Comparison of ENCODE assay signal across 39 cellular contexts in genomic region chr5:113421643-113422132, GRCh38. TPM values are rescaled to one million over a fixed set of nuclear protein-coding genes. Genes with fewer than 3 reads are reported as not detected.
"Had no signal": no experiment of that assay in that cellular context is flagged by ENCODE, and none has a peak within 500 bp of the region (broad histone marks: within the 10 kb centered on the region; RNA-seq: fewer than 3 reads in every experiment).

No MANE protein-coding gene starts in this region.

- ATAC-seq: activated CD4-positive, CD25-positive, alpha-beta regulatory T cell treated with anti-CD3 and anti-CD28 coated beads, Interleukin-2, amount 50 U/mL, for 24 hours; activated CD8-positive, alpha-beta T cell treated with anti-CD3 and anti-CD28 coated beads for 36 hours; activated naive CD8-positive, alpha-beta T cell treated with anti-CD3 and anti-CD28 coated beads, Interleukin-2, amount 50 U/mL, for 24 hours; activated T-cell treated with anti-CD3 and anti-CD28 coated beads, Interleukin-2, amount 50 U/mL, for 4 hours; activated T-cell treated with anti-CD3 and anti-CD28 coated beads, Interleukin-2, amount 50 U/mL, for 72 hours; activated T-helper 17 cell treated with anti-CD3 and anti-CD28 coated beads, Interleukin-2, amount 50 U/mL, for 72 hours; body of pancreas; WTC11 had no signal

- H3K9me3 ChIP-seq: body of pancreas, breast epithelium had no signal

- H3K27ac Mint-ChIP-seq: activated CD4-positive, alpha-beta memory T cell treated with anti-CD3 and anti-CD28 coated beads for 36 hours; activated CD4-positive, alpha-beta T cell treated with anti-CD3 and anti-CD28 coated beads, Interleukin-2, amount 10 ng/mL, durations not matched to agents 24 days and 14 days; activated CD8-positive, alpha-beta T cell treated with anti-CD3 and anti-CD28 coated beads for 36 hours; activated naive CD4-positive, alpha-beta T cell treated with anti-CD3 and anti-CD28 coated beads for 36 hours; activated naive CD4-positive, alpha-beta T cell treated with anti-CD3 and anti-CD28 coated beads, Interleukin-2, amount 50 U/mL, for 24 hours; activated naive CD8-positive, alpha-beta T cell; activated naive CD8-positive, alpha-beta T cell treated with anti-CD3 and anti-CD28 coated beads, Interleukin-2, amount 10 ng/mL, durations not matched to agents 7 days and 5 days; activated naive CD8-positive, alpha-beta T cell treated with anti-CD3 and anti-CD28 coated beads, Interleukin-2, amount 50 U/mL, for 24 hours; activated T-cell treated with anti-CD3 and anti-CD28 coated beads, Interleukin-2, amount 50 U/mL, for 72 hours; activated T-helper 1 cell treated with anti-CD3 and anti-CD28 coated beads, Interleukin-12 subunit alpha, Interleukin-12 subunit beta, Interleukin-2, Interleukin-4 antibody, amounts not matched to agents 30 ng/mL and 10 ng/mL and 1 ng/mL, durations not matched to agents 14 hours and 24 hours and 36 hours; activated T-helper 17 cell treated with anti-CD3 and anti-CD28 coated beads, Interleukin-2, amount 50 U/mL, for 72 hours; T-helper 1 cell treated with Interleukin-12 subunit alpha and Interleukin-12 subunit beta and Interleukin-4 antibody, amounts not matched to agents 30 μg/mL and 1 μg/mL, for 36 hours; T-helper 2 cell treated with Interferon-gamma antibody and Interleukin-4, amounts not matched to agents 5 μg/mL and 100 μg/mL, for 36 hours; WTC11 had no signal

- H3K27me3 ChIP-seq: body of pancreas, brain microvascular endothelial cell, breast epithelium had no signal

- H3K36me3 Mint-ChIP-seq: activated CD4-positive, alpha-beta memory T cell treated with anti-CD3 and anti-CD28 coated beads for 36 hours; activated naive CD4-positive, alpha-beta T cell treated with anti-CD3 and anti-CD28 coated beads, Interleukin-2, amount 50 U/mL, for 24 hours; activated naive CD8-positive, alpha-beta T cell; activated naive CD8-positive, alpha-beta T cell treated with anti-CD3 and anti-CD28 coated beads, Interleukin-2, amount 10 ng/mL, durations not matched to agents 7 days and 5 days; WTC11 had no signal

- H3K4me3 Mint-ChIP-seq: activated CD4-positive, alpha-beta memory T cell treated with anti-CD3 and anti-CD28 coated beads for 36 hours; activated CD4-positive, alpha-beta T cell treated with anti-CD3 and anti-CD28 coated beads, Interleukin-2, amount 10 ng/mL, durations not matched to agents 24 days and 14 days; activated CD8-positive, alpha-beta T cell treated with anti-CD3 and anti-CD28 coated beads for 36 hours; activated naive CD4-positive, alpha-beta T cell treated with anti-CD3 and anti-CD28 coated beads for 36 hours; activated naive CD4-positive, alpha-beta T cell treated with anti-CD3 and anti-CD28 coated beads, Interleukin-2, amount 50 U/mL, for 24 hours; activated naive CD8-positive, alpha-beta T cell; activated naive CD8-positive, alpha-beta T cell treated with anti-CD3 and anti-CD28 coated beads, Interleukin-2, amount 10 ng/mL, durations not matched to agents 7 days and 5 days; activated naive CD8-positive, alpha-beta T cell treated with anti-CD3 and anti-CD28 coated beads, Interleukin-2, amount 50 U/mL, for 24 hours; activated T-cell treated with anti-CD3 and anti-CD28 coated beads, Interleukin-2, amount 50 U/mL, for 4 hours; activated T-cell treated with anti-CD3 and anti-CD28 coated beads, Interleukin-2, amount 50 U/mL, for 72 hours; activated T-helper 1 cell treated with anti-CD3 and anti-CD28 coated beads, Interleukin-12 subunit alpha, Interleukin-12 subunit beta, Interleukin-2, Interleukin-4 antibody, amounts not matched to agents 30 ng/mL and 10 ng/mL and 1 ng/mL, durations not matched to agents 14 hours and 24 hours and 36 hours; activated T-helper 17 cell treated with anti-CD3 and anti-CD28 coated beads, Interleukin-2, amount 50 U/mL, for 72 hours; T-helper 1 cell treated with Interleukin-12 subunit alpha and Interleukin-12 subunit beta and Interleukin-4 antibody, amounts not matched to agents 30 μg/mL and 1 μg/mL, for 36 hours; T-helper 2 cell treated with Interferon-gamma antibody and Interleukin-4, amounts not matched to agents 5 μg/mL and 100 μg/mL, for 36 hours; WTC11 had no signal

- H3K27ac ChIP-seq: body of pancreas, brain microvascular endothelial cell, breast epithelium, WERI-Rb-1 had no signal

- H3K4me1 Mint-ChIP-seq: activated CD4-positive, alpha-beta T cell treated with anti-CD3 and anti-CD28 coated beads, Interleukin-2, amount 10 ng/mL, durations not matched to agents 24 days and 14 days; activated naive CD4-positive, alpha-beta T cell treated with anti-CD3 and anti-CD28 coated beads, Interleukin-2, amount 50 U/mL, for 24 hours; activated naive CD8-positive, alpha-beta T cell treated with anti-CD3 and anti-CD28 coated beads, Interleukin-2, amount 10 ng/mL, durations not matched to agents 7 days and 5 days; activated naive CD8-positive, alpha-beta T cell treated with anti-CD3 and anti-CD28 coated beads, Interleukin-2, amount 50 U/mL, for 24 hours; activated T-helper 17 cell treated with anti-CD3 and anti-CD28 coated beads, Interleukin-2, amount 50 U/mL, for 72 hours; WTC11 had no signal

- H3K36me3 ChIP-seq: brain microvascular endothelial cell, breast epithelium, WERI-Rb-1 had no signal

- H3K9me3 Mint-ChIP-seq: activated CD4-positive, alpha-beta memory T cell treated with anti-CD3 and anti-CD28 coated beads for 36 hours; activated CD4-positive, alpha-beta T cell treated with anti-CD3 and anti-CD28 coated beads, Interleukin-2, amount 10 ng/mL, durations not matched to agents 24 days and 14 days; activated CD8-positive, alpha-beta T cell treated with anti-CD3 and anti-CD28 coated beads for 36 hours; activated naive CD4-positive, alpha-beta T cell treated with anti-CD3 and anti-CD28 coated beads for 36 hours; activated naive CD4-positive, alpha-beta T cell treated with anti-CD3 and anti-CD28 coated beads, Interleukin-2, amount 50 U/mL, for 24 hours; activated naive CD8-positive, alpha-beta T cell treated with anti-CD3 and anti-CD28 coated beads, Interleukin-2, amount 10 ng/mL, durations not matched to agents 7 days and 5 days; activated naive CD8-positive, alpha-beta T cell treated with anti-CD3 and anti-CD28 coated beads, Interleukin-2, amount 50 U/mL, for 24 hours; activated T-cell treated with anti-CD3 and anti-CD28 coated beads, Interleukin-2, amount 50 U/mL, for 4 hours; activated T-helper 1 cell treated with anti-CD3 and anti-CD28 coated beads, Interleukin-12 subunit alpha, Interleukin-12 subunit beta, Interleukin-2, Interleukin-4 antibody, amounts not matched to agents 30 ng/mL and 10 ng/mL and 1 ng/mL, durations not matched to agents 14 hours and 24 hours and 36 hours; activated T-helper 17 cell treated with anti-CD3 and anti-CD28 coated beads, Interleukin-2, amount 50 U/mL, for 72 hours; T-helper 1 cell treated with Interleukin-12 subunit alpha and Interleukin-12 subunit beta and Interleukin-4 antibody, amounts not matched to agents 30 μg/mL and 1 μg/mL, for 36 hours; T-helper 2 cell treated with Interferon-gamma antibody and Interleukin-4, amounts not matched to agents 5 μg/mL and 100 μg/mL, for 36 hours; WTC11 had no signal

- DNase-seq: activated CD4-positive, alpha-beta memory T cell treated with anti-CD3 and anti-CD28 coated beads for 36 hours; activated CD4-positive, alpha-beta T cell treated with anti-CD3 and anti-CD28 coated beads for 1 hour; activated CD4-positive, alpha-beta T cell treated with anti-CD3 and anti-CD28 coated beads for 4 hours; activated CD4-positive, alpha-beta T cell treated with anti-CD3 and anti-CD28 coated beads, Interleukin-2, amount 10 ng/mL, durations not matched to agents 24 days and 14 days; activated CD4-positive, alpha-beta T cell treated with anti-CD3 and anti-CD28 coated beads, Interleukin-2, amount 50 U/mL, for 1 hour; activated CD4-positive, alpha-beta T cell treated with anti-CD3 and anti-CD28 coated beads, Interleukin-2, amount 50 U/mL, for 4 hours; activated CD4-positive, CD25-positive, alpha-beta regulatory T cell; activated CD8-positive, alpha-beta memory T cell treated with anti-CD3 and anti-CD28 coated beads, Interleukin-2, amount 50 U/mL, for 4 hours; activated CD8-positive, alpha-beta T cell treated with anti-CD3 and anti-CD28 coated beads for 36 hours; activated effector memory CD4-positive, alpha-beta T cell treated with anti-CD3 and anti-CD28 coated beads, Interleukin-2, amount 50 U/mL, for 16 hours; activated gamma-delta T cell treated with Interleukin-2 at 50 U/mL for 16 hours; activated naive CD4-positive, alpha-beta T cell; activated naive CD4-positive, alpha-beta T cell treated with anti-CD3 and anti-CD28 coated beads for 36 hours; activated naive CD8-positive, alpha-beta T cell treated with anti-CD3 and anti-CD28 coated beads, Interleukin-2, amount 10 ng/mL, durations not matched to agents 7 days and 5 days; activated naive CD8-positive, alpha-beta T cell treated with anti-CD3 and anti-CD28 coated beads, Interleukin-2, amount 50 U/mL, for 24 hours; activated T-cell treated with anti-CD3 and anti-CD28 coated beads for 4 hours; activated T-cell treated with anti-CD3 and anti-CD28 coated beads, Interleukin-2, amount 50 U/mL, for 1 hour; activated T-cell treated with anti-CD3 and anti-CD28 coated beads, Interleukin-2, amount 50 U/mL, for 4 hours; activated T-cell treated with anti-CD3 and anti-CD28 coated beads, Interleukin-2, amount 50 U/mL, for 72 hours; aorta; body of pancreas; brain microvascular endothelial cell; central memory CD4-positive, alpha-beta T cell; SW 1271; T-helper 1 cell; T-helper 2 cell; T-helper 9 cell; WERI-Rb-1 had no signal

- H3K27me3 Mint-ChIP-seq: activated CD4-positive, alpha-beta memory T cell treated with anti-CD3 and anti-CD28 coated beads for 36 hours; activated naive CD8-positive, alpha-beta T cell treated with anti-CD3 and anti-CD28 coated beads, Interleukin-2, amount 50 U/mL, for 24 hours; activated T-helper 17 cell treated with anti-CD3 and anti-CD28 coated beads, Interleukin-2, amount 50 U/mL, for 72 hours had no signal

- H3K4me3 ChIP-seq: body of pancreas, breast epithelium had no signal

RNA-seq across cellular contexts. Expression of gene TSSK1B, which starts 13.1 kb away (rescaled TPM):
- total RNA-seq: activated CD4-positive, alpha-beta memory T cell treated with anti-CD3 and anti-CD28 coated beads for 36 hours; activated CD4-positive, alpha-beta T cell treated with anti-CD3 and anti-CD28 coated beads, Interleukin-2, amount 10 ng/mL, durations not matched to agents 24 days and 14 days; activated CD8-positive, alpha-beta memory T cell treated with anti-CD3 and anti-CD28 coated beads for 36 hours; activated CD8-positive, alpha-beta T cell treated with anti-CD3 and anti-CD28 coated beads for 36 hours; activated naive CD4-positive, alpha-beta T cell treated with anti-CD3 and anti-CD28 coated beads for 36 hours; activated naive CD8-positive, alpha-beta T cell treated with anti-CD3 and anti-CD28 coated beads, Interleukin-2, amount 10 ng/mL, durations not matched to agents 7 days and 5 days; activated T-cell treated with anti-CD3 and anti-CD28 coated beads, Interleukin-2, amount 50 U/mL, for 4 hours; activated T-cell treated with anti-CD3 and anti-CD28 coated beads, Interleukin-2, amount 50 U/mL, for 72 hours; activated T-helper 1 cell treated with anti-CD3 and anti-CD28 coated beads, Interleukin-12 subunit alpha, Interleukin-12 subunit beta, Interleukin-2, Interleukin-4 antibody, amounts not matched to agents 30 ng/mL and 10 ng/mL and 1 ng/mL, durations not matched to agents 14 hours and 24 hours and 36 hours; activated T-helper 17 cell treated with anti-CD3 and anti-CD28 coated beads, Interleukin-2, amount 50 U/mL, for 72 hours; body of pancreas; WTC11 had no signal
- polyA plus RNA-seq: adipose tissue, aorta had no signal
